In the genomic region with DNA sequence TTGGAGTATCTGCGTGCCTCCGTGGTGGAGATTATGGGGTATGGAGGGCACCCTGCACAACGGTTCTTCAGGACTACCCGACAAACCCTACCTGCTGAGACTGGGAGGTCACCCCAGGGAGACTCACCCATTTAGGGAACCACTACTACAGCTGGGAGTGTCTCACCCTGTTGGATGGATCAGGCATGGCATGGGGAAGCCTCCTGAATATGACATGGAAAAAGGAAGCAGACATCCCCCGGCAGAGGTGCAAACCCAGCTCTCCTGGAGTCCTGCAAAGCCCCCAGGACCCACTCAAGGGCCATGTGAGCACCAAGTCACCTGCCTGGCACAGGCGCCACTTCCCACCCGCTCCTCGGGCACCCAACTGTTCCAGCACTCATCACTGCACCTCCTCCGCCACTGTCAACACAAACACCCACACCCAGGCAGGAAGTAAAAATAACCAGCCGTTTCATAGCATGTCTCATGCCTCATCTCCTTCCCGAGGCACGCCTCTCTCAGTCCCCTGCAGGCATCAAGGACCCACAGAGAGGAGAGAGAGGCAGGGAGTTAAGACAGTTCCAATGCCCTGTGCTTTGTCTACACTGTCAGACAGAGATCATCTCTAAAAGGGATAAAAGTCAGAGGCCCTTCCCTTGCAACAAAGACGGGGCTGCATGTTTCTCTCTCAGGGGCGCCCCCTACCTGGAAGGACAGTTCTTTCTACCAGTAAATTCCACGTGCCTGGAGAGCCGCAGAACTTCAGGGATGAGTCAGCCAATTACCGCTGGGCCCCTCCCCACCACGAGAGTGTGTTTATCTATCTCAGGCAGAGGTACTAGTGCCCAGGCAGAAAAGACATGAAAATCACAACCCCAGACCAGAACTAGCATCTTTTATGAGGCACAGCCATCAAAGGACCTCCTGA, we compare ENCODE assay signal across 1 cellular context.
TF ChIP-seq lines count a peak whose summit lies in the region.

No MANE protein-coding gene starts in this region.

TF ChIP-seq in GM12878, 131 proteins besides CTCF, POLR2A, EP300 and RAD21 (continued from another document):
- TF ChIP-seq POLR2AphosphoS2 (IDR thresholded peaks at IDR 0.05; ENCODE audit: low read depth, low read length), result no peak
- TF ChIP-seq TARDBP (IDR thresholded peaks at IDR 0.05; ENCODE audit: borderline replicate concordance), result no peak
- TF ChIP-seq ZNF217 (IDR thresholded peaks at IDR 0.05), result peak; percentile 74; the same call in 1 of the 2 replicates
- TF ChIP-seq, protein P1, sequence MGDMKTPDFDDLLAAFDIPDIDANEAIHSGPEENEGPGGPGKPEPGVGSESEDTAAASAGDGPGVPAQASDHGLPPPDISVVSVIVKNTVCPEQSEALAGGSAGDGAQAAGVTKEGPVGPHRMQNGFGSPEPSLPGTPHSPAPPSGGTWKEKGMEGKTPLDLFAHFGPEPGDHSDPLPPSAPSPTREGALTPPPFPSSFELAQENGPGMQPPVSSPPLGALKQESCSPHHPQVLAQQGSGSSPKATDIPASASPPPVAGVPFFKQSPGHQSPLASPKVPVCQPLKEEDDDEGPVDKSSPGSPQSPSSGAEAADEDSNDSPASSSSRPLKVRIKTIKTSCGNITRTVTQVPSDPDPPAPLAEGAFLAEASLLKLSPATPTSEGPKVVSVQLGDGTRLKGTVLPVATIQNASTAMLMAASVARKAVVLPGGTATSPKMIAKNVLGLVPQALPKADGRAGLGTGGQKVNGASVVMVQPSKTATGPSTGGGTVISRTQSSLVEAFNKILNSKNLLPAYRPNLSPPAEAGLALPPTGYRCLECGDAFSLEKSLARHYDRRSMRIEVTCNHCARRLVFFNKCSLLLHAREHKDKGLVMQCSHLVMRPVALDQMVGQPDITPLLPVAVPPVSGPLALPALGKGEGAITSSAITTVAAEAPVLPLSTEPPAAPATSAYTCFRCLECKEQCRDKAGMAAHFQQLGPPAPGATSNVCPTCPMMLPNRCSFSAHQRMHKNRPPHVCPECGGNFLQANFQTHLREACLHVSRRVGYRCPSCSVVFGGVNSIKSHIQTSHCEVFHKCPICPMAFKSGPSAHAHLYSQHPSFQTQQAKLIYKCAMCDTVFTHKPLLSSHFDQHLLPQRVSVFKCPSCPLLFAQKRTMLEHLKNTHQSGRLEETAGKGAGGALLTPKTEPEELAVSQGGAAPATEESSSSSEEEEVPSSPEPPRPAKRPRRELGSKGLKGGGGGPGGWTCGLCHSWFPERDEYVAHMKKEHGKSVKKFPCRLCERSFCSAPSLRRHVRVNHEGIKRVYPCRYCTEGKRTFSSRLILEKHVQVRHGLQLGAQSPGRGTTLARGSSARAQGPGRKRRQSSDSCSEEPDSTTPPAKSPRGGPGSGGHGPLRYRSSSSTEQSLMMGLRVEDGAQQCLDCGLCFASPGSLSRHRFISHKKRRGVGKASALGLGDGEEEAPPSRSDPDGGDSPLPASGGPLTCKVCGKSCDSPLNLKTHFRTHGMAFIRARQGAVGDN (IDR thresholded peaks at IDR 0.05), result 0 out of 2 replicates have a peak, but pooled peaks have one; percentile 51
- no peak for TF ChIP-seq WRNIP1 (IDR thresholded peaks at IDR 0.05; ENCODE audit: borderline replicate concordance, low read depth, low read length)
- TF ChIP-seq JUND (IDR thresholded peaks at IDR 0.05; ENCODE audit: low read depth, low read length), result peak; percentile 91
- TF ChIP-seq, protein P2, sequence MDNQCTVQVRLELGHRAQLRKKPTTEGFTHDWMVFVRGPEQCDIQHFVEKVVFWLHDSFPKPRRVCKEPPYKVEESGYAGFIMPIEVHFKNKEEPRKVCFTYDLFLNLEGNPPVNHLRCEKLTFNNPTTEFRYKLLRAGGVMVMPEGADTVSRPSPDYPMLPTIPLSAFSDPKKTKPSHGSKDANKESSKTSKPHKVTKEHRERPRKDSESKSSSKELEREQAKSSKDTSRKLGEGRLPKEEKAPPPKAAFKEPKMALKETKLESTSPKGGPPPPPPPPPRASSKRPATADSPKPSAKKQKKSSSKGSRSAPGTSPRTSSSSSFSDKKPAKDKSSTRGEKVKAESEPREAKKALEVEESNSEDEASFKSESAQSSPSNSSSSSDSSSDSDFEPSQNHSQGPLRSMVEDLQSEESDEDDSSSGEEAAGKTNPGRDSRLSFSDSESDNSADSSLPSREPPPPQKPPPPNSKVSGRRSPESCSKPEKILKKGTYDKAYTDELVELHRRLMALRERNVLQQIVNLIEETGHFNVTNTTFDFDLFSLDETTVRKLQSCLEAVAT (IDR thresholded peaks at IDR 0.05), result 0 out of 2 replicates have a peak, but pooled peaks have one; percentile 20
- no peak for TF ChIP-seq BCLAF1 (IDR thresholded peaks at IDR 0.05)
- TF ChIP-seq GABPA (IDR thresholded peaks at IDR 0.05; ENCODE audit: low read depth), result no peak
- TF ChIP-seq RAD51 (IDR thresholded peaks at IDR 0.05), result 0 out of 2 replicates have a peak, but pooled peaks have one; percentile 32
- TF ChIP-seq PAX5 (IDR thresholded peaks at IDR 0.05; ENCODE audit: borderline replicate concordance, low read depth, low read length), result peak; percentile 57; the same call in 1 of the 2 replicates
- TF ChIP-seq MTA2 (IDR thresholded peaks at IDR 0.05; ENCODE audit: low read depth), result peak; percentile 79
- TF ChIP-seq MEF2B (IDR thresholded peaks at IDR 0.05; ENCODE audit: partially characterized antibody, poor library complexity, severe bottlenecking), result peak; percentile 64
- no peak for TF ChIP-seq SUPT20H (IDR thresholded peaks at IDR 0.05; ENCODE audit: borderline replicate concordance, control insufficient read depth, low read depth, low read length)
- no peak for TF ChIP-seq SPI1 (IDR thresholded peaks at IDR 0.05; ENCODE audit: borderline replicate concordance, insufficient read depth, low read depth, low read length)
- TF ChIP-seq IRF4 (IDR thresholded peaks at IDR 0.05; ENCODE audit: low read depth, low read length), result peak; percentile 87
- TF ChIP-seq SKIL (IDR thresholded peaks at IDR 0.05; ENCODE audit: low read depth, poor library complexity, severe bottlenecking), result peak; percentile 76
- TF ChIP-seq LARP7 (IDR thresholded peaks at IDR 0.05), result no peak
- TF ChIP-seq SMARCA5 (IDR thresholded peaks at IDR 0.05), result peak; percentile 59; the same call in 1 of the 2 replicates
- TF ChIP-seq SMC3 (IDR thresholded peaks at IDR 0.05; ENCODE audit: borderline replicate concordance, low read length), result peak; percentile 21; the same call in 1 of the 2 replicates
TF ChIP-seq in GM12878: peak in this region for 31.
